18 cellular contexts compared by ENCODE assay signal in genomic region chr4:13538427-13538973, GRCh38. TPM values are rescaled to one million over a fixed set of nuclear protein-coding genes. Genes with fewer than 3 reads are reported as not detected.
DNase-seq lines count a peak whose midpoint lies in the region; ATAC-seq, FAIRE-seq and TF ChIP-seq lines count a peak whose summit lies in the region.
"Had no signal": no experiment of that assay in that cellular context is flagged by ENCODE, and none has a peak within 500 bp of the region (broad histone marks: within the 10 kb centered on the region; RNA-seq: fewer than 3 reads in every experiment).

No MANE protein-coding gene starts in this region.

- H4K8ac ChIP-seq in H1 (ENCODE audit: extremely low read depth, insufficient read depth, low read length), result no peak overlapping the region

- no peak for TF ChIP-seq RAD21 in H1 (IDR thresholded peaks at IDR 0.05 in 1 of 2, conservative IDR thresholded peaks at IDR 0.05 in 1 of 2; ENCODE audit: low read depth in 2 of 2, low read length in 2 of 2)

- intact Hi-C loops in posterior vena cava (cut with DNase I), result no loop called here

- H3K9me3 ChIP-seq in HEK293 (ENCODE audit: control insufficient read depth, insufficient read depth, low read depth, low read length), result no peaks in the 10 kb centered on the region
- peaks cover 0 to 3% of the 10 kb centered on the region in 2 experiments; a peak in 2 of 4 replicates for H3K9me3 ChIP-seq in H1 (ENCODE audit: insufficient read depth in 2 of 2, low read depth in 1 of 2, low read length in 1 of 2)
- H3K9me3 ChIP-seq: adrenal gland had no signal

- peaks cover 95% of the 10 kb centered on the region for H3K27me3 Mint-ChIP-seq in T-helper 1 cell treated with Interleukin-12 subunit alpha and Interleukin-12 subunit beta and Interleukin-4 antibody, amounts not matched to agents 30 μg/mL and 1 μg/mL, for 36 hours (ENCODE audit: low read depth)

- no peaks in the 10 kb centered on the region for H3K36me3 Mint-ChIP-seq in T-helper 1 cell treated with Interleukin-12 subunit alpha and Interleukin-12 subunit beta and Interleukin-4 antibody, amounts not matched to agents 30 μg/mL and 1 μg/mL, for 36 hours (ENCODE audit: low read depth)

- 0 out of 2 replicates have a peak overlapping the region, but pooled peaks have one; percentile 39 for H2BK12ac ChIP-seq in H1 (ENCODE audit: low read depth, low read length)

- H3K18ac ChIP-seq in H1 (ENCODE audit: extremely low read depth, low read length), result no peak overlapping the region; the same call in 1 of the 2 replicates

- DNase-seq in T-helper 1 cell (no peak), H1 (ENCODE audit: low read depth in 1 of 2, low spot score in 2 of 2) (no peak), posterior vena cava (ENCODE audit: low spot score) (peak; percentile 52), NOMO-1 treated with DMSO at 0.1 percent for 48 hours (lab: John Stamatoyannopoulos, UW; ENCODE audit: unreplicated experiment) (no peak), erythroblast (lab: John Stamatoyannopoulos, UW) (no peak)
- DNase-seq: adrenal gland, cerebellar nuclear complex, left colon, MM.1S, NCI-H2029, NCI-H510A, tibial artery had no signal

- no peaks in the 10 kb centered on the region for H3K79me2 ChIP-seq in H1 (ENCODE audit: control insufficient read depth in 1 of 2, insufficient read depth in 2 of 2, low read length in 2 of 2)

- no peak overlapping the region for H2BK120ac ChIP-seq in H1 (replicated peaks; ENCODE audit: low read depth, low read length)

- H2BK5ac ChIP-seq in H1 (ENCODE audit: low read depth, low read length), result no peak overlapping the region

- H3K27me3 ChIP-seq in H1 (replicated peaks in 1 of 4; ENCODE audit: control insufficient read depth in 3 of 4, extremely low read depth in 1 of 4, insufficient read depth in 3 of 4, low read length in 3 of 4), result peaks cover 96 to 100% (median 100%) of the 10 kb centered on the region in 4 experiments

- peak overlapping the region; percentile 74 for H3K27ac Mint-ChIP-seq in T-helper 1 cell treated with Interleukin-12 subunit alpha and Interleukin-12 subunit beta and Interleukin-4 antibody, amounts not matched to agents 30 μg/mL and 1 μg/mL, for 36 hours

- H3K4ac ChIP-seq in H1 (replicated peaks; ENCODE audit: insufficient read length, low read depth, low read length), result no peak overlapping the region

- H3K4me3 ChIP-seq in HEK293 (ENCODE audit: low read depth, low read length), result no peak overlapping the region
- peak overlapping the region in 1 of 4 experiments; percentile 31; a peak in 1 of 8 replicates for H3K4me3 ChIP-seq in H1 (ENCODE audit: extremely low read depth in 1 of 4, insufficient read depth in 2 of 4, low read depth in 3 of 4, low read length in 4 of 4)
- H3K4me3 ChIP-seq: adrenal gland, tibial artery had no signal

- no peak for FAIRE-seq in H1 (lab: Jason Lieb, UNC)
- FAIRE-seq: H54 had no signal

- H3K4me3 Mint-ChIP-seq in T-helper 1 cell treated with Interleukin-12 subunit alpha and Interleukin-12 subunit beta and Interleukin-4 antibody, amounts not matched to agents 30 μg/mL and 1 μg/mL, for 36 hours, result no peak overlapping the region

- H4K5ac ChIP-seq in H1 (ENCODE audit: insufficient read length, low read depth, low read length), result no peak overlapping the region

- H3K36me3 ChIP-seq in HEK293 (ENCODE audit: control insufficient read depth in 2 of 2, insufficient read depth in 1 of 2, low read length in 2 of 2) (peaks cover 0 to 7% of the 10 kb centered on the region in 2 experiments; a peak in 1 of 3 replicates), H1 (ENCODE audit: control insufficient read depth in 2 of 4, insufficient read depth in 4 of 4, low read length in 3 of 4) (peaks cover 0 to 4% (median 0%) of the 10 kb centered on the region in 4 experiments; a peak in 1 of 8 replicates)
- H3K36me3 ChIP-seq: adrenal gland, tibial artery had no signal

- POLR2A ChIA-PET in HEK293 (lab: Yijun Ruan, JAX) (no interaction called here), H1 (lab: Charles Lee; ENCODE audit: partially characterized antibody) (no interaction called here)

- H3K4me1 ChIP-seq in HEK293 (ENCODE audit: control insufficient read depth, insufficient read depth, low read length), result no peaks in the 10 kb centered on the region
- H3K4me1 ChIP-seq in H1 (replicated peaks in 1 of 4; ENCODE audit: control insufficient read depth in 3 of 4, insufficient read depth in 4 of 4, low read length in 3 of 4), result peaks cover 8 to 30% (median 21%) of the 10 kb centered on the region in 4 experiments

- TF ChIP-seq POLR2A in H1 (IDR thresholded peaks at IDR 0.05; ENCODE audit: control extremely low read depth in 1 of 2, low read depth in 2 of 2, low read length in 2 of 2), result no peak
- TF ChIP-seq POLR2A in erythroblast (IDR thresholded peaks at IDR 0.05; ENCODE audit: low read length), result no peak

- no peak overlapping the region for H2BK20ac ChIP-seq in H1 (ENCODE audit: low read length)

- no peak for ATAC-seq in HG03139 (IDR thresholded peaks at IDR 0.05; ENCODE audit: unreplicated experiment)
- ATAC-seq: left colon had no signal

- no peak overlapping the region for H4K91ac ChIP-seq in H1 (replicated peaks; ENCODE audit: insufficient read length, low read length)

- peaks cover 15 to 51% of the 10 kb centered on the region in 2 experiments for H4K20me1 ChIP-seq in H1 (replicated peaks in 1 of 2; ENCODE audit: control insufficient read depth in 1 of 2, insufficient read depth in 2 of 2, low read length in 2 of 2)

- CTCF ChIA-PET in HEK293 (lab: Yijun Ruan, JAX) (no interaction called here), H1 (lab: Charles Lee; ENCODE audit: partially characterized antibody) (interaction anchor here (0.7 to 6.2 kb wide), 2 partner anchors 11 to 13 kb away, joined by 3 to 132 read pairs; no protein-coding TSS in a partner anchor)

- TF ChIP-seq EP300 in H1 (IDR thresholded peaks at IDR 0.05; ENCODE audit: borderline replicate concordance in 1 of 2, low read depth in 2 of 2, low read length in 2 of 2), result no peak

- peak overlapping the region; percentile 27; the same call in 1 of the 2 replicates for H2AK5ac ChIP-seq in H1 (ENCODE audit: low read depth, low read length)

- no peak overlapping the region for H3K9ac ChIP-seq in H1 (replicated peaks in 1 of 4; ENCODE audit: extremely low read depth in 1 of 4, low read depth in 3 of 4, low read length in 3 of 4)

- H3K23me2 ChIP-seq in H1 (ENCODE audit: low read depth, low read length), result peaks cover 2% of the 10 kb centered on the region; the same call in 1 of the 2 replicates

- peaks cover 8% of the 10 kb centered on the region for H3K4me1 Mint-ChIP-seq in T-helper 1 cell treated with Interleukin-12 subunit alpha and Interleukin-12 subunit beta and Interleukin-4 antibody, amounts not matched to agents 30 μg/mL and 1 μg/mL, for 36 hours (ENCODE audit: low read depth)

- no peak overlapping the region for H3K14ac ChIP-seq in H1 (ENCODE audit: insufficient read length)

- TF ChIP-seq CTCF in HEK293 (tag by site-specific recombination; IDR thresholded peaks at IDR 0.05), result no peak
- TF ChIP-seq CTCF in H1 (IDR thresholded peaks at IDR 0.05; ENCODE audit: control extremely low read depth in 1 of 3, insufficient read depth in 1 of 3, low read depth in 1 of 3, low read length in 3 of 3), result no peak

- H2AFZ ChIP-seq in H1 (ENCODE audit: low read length), result no peak overlapping the region

- H3K9me3 Mint-ChIP-seq in T-helper 1 cell treated with Interleukin-12 subunit alpha and Interleukin-12 subunit beta and Interleukin-4 antibody, amounts not matched to agents 30 μg/mL and 1 μg/mL, for 36 hours, result peaks cover 16% of the 10 kb centered on the region

- H3K79me1 ChIP-seq in H1 (ENCODE audit: low read depth, low read length), result no peaks in the 10 kb centered on the region

- no peak overlapping the region for H2BK15ac ChIP-seq in H1 (ENCODE audit: low read length)

- H3K56ac ChIP-seq in H1 (replicated peaks; ENCODE audit: insufficient read length, low read depth, low read length), result no peak overlapping the region

- peak overlapping the region in 1 of 2 experiments; percentile 48; a peak in 1 of 4 replicates for H3K4me2 ChIP-seq in H1 (ENCODE audit: insufficient read depth in 1 of 2, low read depth in 2 of 2, low read length in 2 of 2)

- H3K23ac ChIP-seq in H1 (ENCODE audit: insufficient read length), result no peak overlapping the region

- H3K27ac ChIP-seq in HEK293 (ENCODE audit: extremely low read depth, low read depth, low read length) (no peak overlapping the region), H1 (ENCODE audit: low read depth, low read length) (no peak overlapping the region)
- H3K27ac ChIP-seq: adrenal gland, tibial artery had no signal

- WGBS in H1 (ENCODE audit: extremely low coverage in 1 of 2, insufficient coverage in 1 of 2, insufficient read length in 1 of 2, insufficient replicate concordance in 2 of 2, low coverage in 1 of 2, low lambda C conversion rate in 2 of 2, missing lambda C conversion rate in 1 of 2), 2 experiments, result 28% methylated on average over 16 of the region's 16 CpGs; no CpG with 5 or more reads in 1 of the 2 experiments

TF ChIP-seq in HEK293, 187 proteins besides CTCF, POLR2A, EP300 and RAD21 (continues in another document):
- TF ChIP-seq ZNF600 (tag by site-specific recombination; IDR thresholded peaks at IDR 0.05) (no peak), ZNF658 (tag by site-specific recombination; IDR thresholded peaks at IDR 0.05) (no peak)

TF ChIP-seq in H1, 55 proteins besides CTCF, POLR2A, EP300 and RAD21 (continues in another document):
- no peak for TF ChIP-seq JUND (IDR thresholded peaks at IDR 0.05; ENCODE audit: low read length)

RNA-seq across cellular contexts. Expression of gene NKX3-2, which starts 5.8 kb away (rescaled TPM):
- total RNA-seq in H1 (2021; fragmentation: NEBNext Ultra II Directional; extraction: Animal tissue kit (Norgen Biotek cat#: 25700)), result 0.11 and 0.13 TPM in 2 replicates
- polyA plus RNA-seq in H1 (2011; rRNA removed), result 0.03 TPM in 1 of 2 replicates, not detected in the other
- 0.03 TPM for polyA plus RNA-seq in H1 (2011; cell fraction: cytosol; rRNA removed)
- 0.06 TPM for polyA plus RNA-seq in H1 (2011; cell fraction: nucleus; rRNA removed)
- 0.07 TPM in 1 of 4 replicates, not detected in the others for polyA plus RNA-seq in H1 (2012, experiment 1 of 2)
- polyA plus RNA-seq in H1 (2012, experiment 2 of 2), result not detected
- polyA plus RNA-seq in H1 (2013, experiment 1 of 2), result 0.06 TPM
- 0.06 TPM for polyA plus RNA-seq in H1 (2013, experiment 2 of 2)
- not detected in 2 replicates for polyA minus RNA-seq in H1 (2011; rRNA and poly(A)+ RNA removed)
- not detected for polyA minus RNA-seq in H1 (2011; cell fraction: cytosol; rRNA and poly(A)+ RNA removed)
- not detected for polyA minus RNA-seq in H1 (2011; cell fraction: nucleus; rRNA and poly(A)+ RNA removed)
- total RNA-seq in posterior vena cava, result under 1 TPM in 1 of 2 donors, not detected in 1; 0.19 TPM
- total RNA-seq: renal cortical epithelial cell had no signal
- polyA plus RNA-seq: CD14-positive monocyte had no signal

RNA-seq across cellular contexts. Expression of gene RAB28, which starts 54.4 kb away (rescaled TPM):
- 18.7 and 20.8 TPM in 2 replicates for total RNA-seq in H1 (2021; fragmentation: NEBNext Ultra II Directional; extraction: Animal tissue kit (Norgen Biotek cat#: 25700))
- polyA plus RNA-seq in H1 (2011; rRNA removed), result 10.5 and 16.0 TPM in 2 replicates
- polyA plus RNA-seq in H1 (2011; cell fraction: cytosol; rRNA removed), result 18.4 TPM
- polyA plus RNA-seq in H1 (2011; cell fraction: nucleus; rRNA removed), result 8.2 TPM
- polyA plus RNA-seq in H1 (2012, experiment 1 of 2), result 11.5 to 18.1 TPM (median 12.6 TPM) in 4 replicates
- 3.0 TPM for polyA plus RNA-seq in H1 (2012, experiment 2 of 2)
- 13.7 TPM for polyA plus RNA-seq in H1 (2013, experiment 1 of 2)
- 13.7 TPM for polyA plus RNA-seq in H1 (2013, experiment 2 of 2)
- 8.5 and 10.3 TPM in 2 replicates for polyA minus RNA-seq in H1 (2011; rRNA and poly(A)+ RNA removed)
- polyA minus RNA-seq in H1 (2011; cell fraction: cytosol; rRNA and poly(A)+ RNA removed), result 7.0 TPM
- polyA minus RNA-seq in H1 (2011; cell fraction: nucleus; rRNA and poly(A)+ RNA removed), result 23.5 TPM
- total RNA-seq in posterior vena cava, result 10 to 100 TPM; 13.9 TPM
